9 cellular contexts compared by ENCODE assay signal in genomic region chr14:74217672-74218448, GRCh38. TPM values are rescaled to one million over a fixed set of nuclear protein-coding genes. Genes with fewer than 3 reads are reported as not detected.
DNase-seq lines count a peak whose midpoint lies in the region; ATAC-seq and TF ChIP-seq lines count a peak whose summit lies in the region.
"Had no signal": no experiment of that assay in that cellular context is flagged by ENCODE, and none has a peak within 500 bp of the region (broad histone marks: within the 10 kb centered on the region; RNA-seq: fewer than 3 reads in every experiment).

No MANE protein-coding gene starts in this region.

- intact Hi-C loops in PC-3 (cut with micrococcal nuclease), result loop anchor here (2.0 kb wide), 1 partner anchor 33 kb away; no protein-coding TSS in a partner anchor

- H3K79me2 ChIP-seq in DND-41 (ENCODE audit: insufficient read depth, low read length) (no peaks in the 10 kb centered on the region), PC-3 (ENCODE audit: low read length) (no peaks in the 10 kb centered on the region)

- H3K9ac ChIP-seq in DND-41 (ENCODE audit: low read depth, low read length) (no peak overlapping the region), PC-3 (ENCODE audit: low read length) (no peak overlapping the region), subcutaneous abdominal adipose tissue (ENCODE audit: low read length in 5 of 5) (no peak overlapping the region)

- H3K27ac ChIP-seq in DND-41 (ENCODE audit: low read length), result no peak overlapping the region
- no peak overlapping the region for H3K27ac ChIP-seq in PC-3 (ENCODE audit: low read length)
- H3K27ac ChIP-seq in subcutaneous abdominal adipose tissue (ENCODE audit: low read depth, low read length), result no peak overlapping the region

- TF ChIP-seq CTCF in DND-41 (IDR thresholded peaks at IDR 0.05; ENCODE audit: borderline replicate concordance, extremely low read depth, low read length, poor library complexity, severe bottlenecking) (peak; percentile 74), PC-3 (conservative IDR thresholded peaks at IDR 0.05; ENCODE audit: low read depth, low read length) (peak; percentile 91), fibroblast of mammary gland (conservative IDR thresholded peaks at IDR 0.05; ENCODE audit: control insufficient read depth, insufficient read depth, low read depth, low read length) (peak; percentile 78), omental fat pad (IDR thresholded peaks at IDR 0.05) (peak in 1 of 3 donors; percentile 33)

- H3K4me3 ChIP-seq in DND-41 (ENCODE audit: low read depth in 1 of 2, low read length in 2 of 2) (no peak overlapping the region), PC-3 (ENCODE audit: low read length) (peak overlapping the region; percentile 52), fibroblast of mammary gland (ENCODE audit: control insufficient read depth, low read depth, low read length) (no peak overlapping the region), subcutaneous abdominal adipose tissue (ENCODE audit: low read depth in 1 of 5, low read length in 5 of 5) (peak overlapping the region in 4 of 5 donors; percentile 22 to 60 (median 28))

- no peaks in the 10 kb centered on the region for H3K36me3 ChIP-seq in DND-41 (ENCODE audit: insufficient read depth, low read length)
- no peaks in the 10 kb centered on the region for H3K36me3 ChIP-seq in PC-3 (ENCODE audit: low read depth, low read length)
- H3K36me3 ChIP-seq in subcutaneous abdominal adipose tissue (ENCODE audit: control insufficient read depth in 5 of 5, insufficient read depth in 5 of 5, low read length in 5 of 5), result no peaks in the 10 kb centered on the region

- no peaks in the 10 kb centered on the region for H3K9me2 ChIP-seq in PC-3 (replicated peaks; ENCODE audit: low read length)

- H4K20me1 ChIP-seq in DND-41 (ENCODE audit: insufficient read depth, low read length) (0 out of 2 replicates have a peak, but pooled peaks cover 5% of the 10 kb centered on the region), PC-3 (ENCODE audit: low read length) (no peaks in the 10 kb centered on the region)

- ATAC-seq in DND-41 (ENCODE audit: insufficient read depth, low read depth), result peak; percentile 97
- peak; percentile 98 for ATAC-seq in PC-3
- ATAC-seq in omental fat pad (ENCODE audit: low FRiP score), result no peak
- ATAC-seq in HG03108 (IDR thresholded peaks at IDR 0.05; ENCODE audit: unreplicated experiment), result no peak

- no TSS peak for BruUV-seq in PC-3 (replicated peaks; lab: Mats Ljungman, UMichigan)

- H3F3A ChIP-seq in PC-3 (ENCODE audit: low read length, unreplicated experiment), result no peaks in the 10 kb centered on the region

- peak; percentile 71 for DNase-seq in DND-41
- DNase-seq in HT-29 (ENCODE audit: low spot score), result peak; percentile 55
- peak; percentile 85 for DNase-seq in PC-3
- peak; percentile 90 for DNase-seq in activated T-cell treated with anti-CD3 and anti-CD28 coated beads, Interleukin-2, amount 50 U/mL, for 48 hours
- peak; percentile 47 for DNase-seq in fibroblast of mammary gland (ENCODE audit: low read depth)
- peak; percentile 51 for DNase-seq in omental fat pad (ENCODE audit: low spot score)

- H3K4me2 ChIP-seq in DND-41 (ENCODE audit: insufficient read depth, low read length) (peak overlapping the region; percentile 51), PC-3 (ENCODE audit: low read length) (peak overlapping the region; percentile 85)

- H3K9me3 ChIP-seq in DND-41 (ENCODE audit: insufficient read depth, low read length, severe bottlenecking) (no peaks in the 10 kb centered on the region), PC-3 (ENCODE audit: low read length) (no peaks in the 10 kb centered on the region), subcutaneous abdominal adipose tissue (ENCODE audit: control insufficient read depth in 5 of 5, low read length in 5 of 5) (no peaks in the 10 kb centered on the region)

- POLR2A ChIA-PET in PC-3 (lab: Charles Lee; ENCODE audit: unreplicated experiment), result no interaction called here

- peaks cover 11% of the 10 kb centered on the region for H3K27me3 ChIP-seq in DND-41 (ENCODE audit: insufficient read depth, low read length, poor library complexity)
- H3K27me3 ChIP-seq in PC-3 (ENCODE audit: low read length), result no peaks in the 10 kb centered on the region
- peaks cover 17 to 28% (median 20%) of the 10 kb centered on the region in 5 donors for H3K27me3 ChIP-seq in subcutaneous abdominal adipose tissue (ENCODE audit: control insufficient read depth in 5 of 5, insufficient read depth in 4 of 5, low read length in 5 of 5)

- CTCF ChIA-PET in PC-3 (lab: Charles Lee), result interaction anchor here (0.6 to 0.7 kb wide), 2 partner anchors 224 to 1343 kb away, joined by 3 to 5 read pairs; no protein-coding TSS in a partner anchor

- H3K4me1 ChIP-seq in DND-41 (ENCODE audit: insufficient read depth, low read length) (0 out of 2 replicates have a peak, but pooled peaks cover 5% of the 10 kb centered on the region), PC-3 (ENCODE audit: insufficient read depth, low read length) (peaks cover 3% of the 10 kb centered on the region; the same call in 1 of the 2 replicates), subcutaneous abdominal adipose tissue (ENCODE audit: control insufficient read depth in 5 of 5, insufficient read depth in 5 of 5, low read length in 5 of 5) (peaks cover 0 to 8% (median 5%) of the 10 kb centered on the region in 5 donors)

- H2AFZ ChIP-seq in DND-41 (ENCODE audit: low read depth, low read length), result no peak overlapping the region
- peak overlapping the region; percentile 80 for H2AFZ ChIP-seq in PC-3 (ENCODE audit: low read length)

RNA-seq across cellular contexts. Expression of gene VSX2, which starts 21.4 kb away (rescaled TPM):
- total RNA-seq in HT-29 (2014; rRNA removed; shearing (Covaris generic)), result not detected in 2 replicates
- total RNA-seq in PC-3 (2014; rRNA removed) (not detected in 2 replicates), omental fat pad (not detected)
- total RNA-seq: frontal cortex had no signal

Comparison
In these comparisons a context has a peak if more than half of its experiments do, and no peak if none do; other contexts are left out.
1. ATAC-seq: peak in DND-41 (single experiment) and PC-3 (single experiment); none in omental fat pad (single experiment) and HG03108 (single experiment).
2. H3K4me3 ChIP-seq: peak in PC-3 (single experiment) and subcutaneous abdominal adipose tissue (4 of 5); none in DND-41 (0 of 2) and fibroblast of mammary gland (single experiment).
3. Peak in every context shown above with its lines, with median percentiles within 50 percentile points of each other: DNase-seq.